20 cellular contexts compared by ENCODE assay signal in genomic region chr10:127374074-127374680, GRCh38.
DNase-seq lines count a peak whose midpoint lies in the region; ATAC-seq, FAIRE-seq and TF ChIP-seq lines count a peak whose summit lies in the region.
"Had no signal": no experiment of that assay in that cellular context is flagged by ENCODE, and none has a peak within 500 bp of the region (broad histone marks: within the 10 kb centered on the region; RNA-seq: fewer than 3 reads in every experiment).

No MANE protein-coding gene starts in this region.

- no peak overlapping the region for H3K4me2 ChIP-seq in A549

- DNase-seq in A549 (ENCODE audit: low read depth in 1 of 2, low spot score in 1 of 2) (no peak), NCI-H82 treated with DMSO at 0.1 percent for 48 hours (lab: John Stamatoyannopoulos, UW; ENCODE audit: unreplicated experiment) (peak; percentile 72), WERI-Rb-1 (peak; percentile 52), left kidney (ENCODE audit: low read depth, low spot score) (peak; percentile 11), MG63 (no peak), colonic mucosa (no peak), NCI-H446 (lab: John Stamatoyannopoulos, UW) (no peak)
- DNase-seq: 8988T; CD4-positive, alpha-beta T cell; COR-L47; DMS53; GOT3; HCEC 1CT; KG1; MM.1S; NCI-H2029; NCI-H526 treated with DMSO at 0.1 percent for 48 hours; PC-3 had no signal

- no peak for ATAC-seq in A549
- ATAC-seq: PC-3, Right ventricle myocardium inferior had no signal

- TF ChIP-seq POLR2A in A549 (IDR thresholded peaks at IDR 0.05; ENCODE audit: low read length), result no peak

- no peak overlapping the region for H3K9ac ChIP-seq in colonic mucosa (ENCODE audit: low read depth in 2 of 2, low read length in 2 of 2)

- 91% methylated on average over 20 of the region's 20 CpGs for WGBS in A549 (ENCODE audit: missing lambda C conversion rate)

- H3K4me1 ChIP-seq in A549 (no peaks in the 10 kb centered on the region), colonic mucosa (no peaks in the 10 kb centered on the region)
- H3K4me1 ChIP-seq: SJSA1 had no signal

- TF ChIP-seq RAD21 in A549 (conservative IDR thresholded peaks at IDR 0.05 in 1 of 2, IDR thresholded peaks at IDR 0.05 in 1 of 2), result no peak

- intact Hi-C loops in colonic mucosa (cut with DNase I), result no loop called here

- H3K27me3 ChIP-seq in WERI-Rb-1 (ENCODE audit: insufficient read depth, low read depth, severe bottlenecking) (no peaks in the 10 kb centered on the region), MG63 (no peaks in the 10 kb centered on the region), colonic mucosa (no peaks in the 10 kb centered on the region)
- H3K27me3 ChIP-seq: SJSA1 had no signal

- POLR2A ChIA-PET in A549 (lab: Yijun Ruan, JAX), result no interaction called here

- CTCF ChIA-PET in A549 (lab: Yijun Ruan, JAX), result no interaction called here

- H3K4me3 ChIP-seq in A549 (no peak overlapping the region), WERI-Rb-1 (ENCODE audit: low read depth, low read length) (no peak overlapping the region), MG63 (no peak overlapping the region), colonic mucosa (no peak overlapping the region)
- H3K4me3 ChIP-seq: SJSA1 had no signal

- no peaks in the 10 kb centered on the region for H3K36me3 ChIP-seq in WERI-Rb-1
- peaks cover 10% of the 10 kb centered on the region for H3K36me3 ChIP-seq in MG63
- H3K36me3 ChIP-seq in colonic mucosa, result no peaks in the 10 kb centered on the region

- H3K9me3 ChIP-seq in A549 (no peaks in the 10 kb centered on the region), WERI-Rb-1 (ENCODE audit: severe bottlenecking) (no peaks in the 10 kb centered on the region), MG63 (no peaks in the 10 kb centered on the region), colonic mucosa (no peaks in the 10 kb centered on the region)
- H3K9me3 ChIP-seq: SJSA1 had no signal

- no peak for FAIRE-seq in A549 (lab: Jason Lieb, UNC)

- no peak overlapping the region for H3K27ac ChIP-seq in A549
- H3K27ac ChIP-seq in WERI-Rb-1, result peak overlapping the region; percentile 83
- H3K27ac ChIP-seq in colonic mucosa, result no peak overlapping the region
- H3K27ac ChIP-seq: SJSA1 had no signal

- no peak for TF ChIP-seq EP300 in A549 (IDR thresholded peaks at IDR 0.05)

- TF ChIP-seq CTCF in A549 (IDR thresholded peaks at IDR 0.05) (no peak), WERI-Rb-1 (IDR thresholded peaks at IDR 0.05; ENCODE audit: low read depth, low read length) (no peak), colonic mucosa (IDR thresholded peaks at IDR 0.05) (no peak)

TF ChIP-seq in A549, 52 proteins besides CTCF, POLR2A, EP300 and RAD21:
- TF ChIP-seq MAFK (IDR thresholded peaks at IDR 0.05; ENCODE audit: partially characterized antibody) (peak; percentile 79), HOXA7 (CRISPR knock-in tag; IDR thresholded peaks at IDR 0.05) (no peak)
TF ChIP-seq in A549: peak in this region for 1.

Comparison
In these comparisons a context has a peak if more than half of its experiments do, and no peak if none do; other contexts are left out.
1. DNase-seq: peak in NCI-H82 treated with DMSO at 0.1 percent for 48 hours (single experiment), WERI-Rb-1 (single experiment) and left kidney (single experiment); none in A549 (0 of 2), MG63 (single experiment), colonic mucosa (single experiment) and NCI-H446 (0 of 2).